Comparison of ENCODE assay signal across 20 cellular contexts in the genomic region with DNA sequence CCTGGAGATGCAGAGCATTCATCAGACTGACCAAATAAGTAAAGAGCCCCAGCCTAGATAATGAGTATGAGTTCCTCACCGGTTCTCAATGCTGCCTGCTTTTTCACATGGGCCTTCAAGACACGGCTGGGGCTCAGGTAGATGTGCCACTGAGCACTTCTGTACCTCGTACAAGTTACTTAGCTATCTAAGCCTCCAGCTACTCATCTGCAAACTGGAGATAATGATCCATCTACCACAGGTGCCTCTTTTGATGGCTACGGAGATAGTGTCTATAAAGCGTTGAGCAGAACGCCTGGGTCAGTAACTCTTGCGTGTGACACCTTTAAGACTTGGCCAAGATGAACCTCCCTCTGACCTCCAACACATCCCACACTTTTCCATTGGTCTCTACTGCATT. TPM values are rescaled to one million over a fixed set of nuclear protein-coding genes. Genes with fewer than 3 reads are reported as not detected.
A peak's percentile ranks its signal among the peaks of the same experiment; 100 is the strongest.
DNase-seq lines count a peak whose midpoint lies in the region; ATAC-seq and TF ChIP-seq lines count a peak whose summit lies in the region.
"Had no signal": no experiment of that assay in that cellular context is flagged by ENCODE, and none has a peak within 500 bp of the region (broad histone marks: within the 10 kb centered on the region; RNA-seq: fewer than 3 reads in every experiment).

No MANE protein-coding gene starts in this region.

- H3K9me3 Mint-ChIP-seq in CD4-positive, CD25-positive, alpha-beta regulatory T cell: no peaks in the 10 kb centered on the region
- H3K9me3 Mint-ChIP-seq in CD4-positive, alpha-beta memory T cell: peaks cover 0 to 3% (median 0%) of the 10 kb centered on the region in 8 donors
- H3K9me3 Mint-ChIP-seq in activated T-cell treated with anti-CD3 and anti-CD28 coated beads, Interleukin-2, amount 50 U/mL, for 72 hours: peaks cover 1 to 4% of the 10 kb centered on the region in 2 donors
- H3K9me3 Mint-ChIP-seq in endodermal cell: peaks cover 8% of the 10 kb centered on the region
- H3K9me3 Mint-ChIP-seq: IgD-negative memory B cell had no signal

- H3K4me3 ChIP-seq in CD4-positive, CD25-positive, alpha-beta regulatory T cell (ENCODE audit: low read depth, low read length): peak overlapping the region; percentile 71
- peak overlapping the region in 1 of 2 donors; percentile 42 for H3K4me3 ChIP-seq in CD4-positive, alpha-beta memory T cell (ENCODE audit: low read length in 2 of 2)
- H3K4me3 ChIP-seq in endodermal cell (ENCODE audit: low read length): no peak overlapping the region
- H3K4me3 ChIP-seq: body of pancreas, coronary artery, upper lobe of right lung had no signal

- peak overlapping the region; percentile 72 for H3K27ac ChIP-seq in CD4-positive, CD25-positive, alpha-beta regulatory T cell (ENCODE audit: insufficient read depth, low read length, poor library complexity, severe bottlenecking)
- peak overlapping the region; percentile 61 for H3K27ac ChIP-seq in CD4-positive, alpha-beta memory T cell (ENCODE audit: low read depth, low read length)
- no peak overlapping the region for H3K27ac ChIP-seq in endodermal cell (ENCODE audit: low read depth, low read length)
- H3K27ac ChIP-seq: body of pancreas, coronary artery, upper lobe of right lung had no signal

- H3K27me3 ChIP-seq in CD4-positive, CD25-positive, alpha-beta regulatory T cell (ENCODE audit: control insufficient read depth, insufficient read depth, low read length): no peaks in the 10 kb centered on the region
- H3K27me3 ChIP-seq in CD4-positive, alpha-beta memory T cell (ENCODE audit: insufficient read depth, low read length): no peaks in the 10 kb centered on the region
- no peaks in the 10 kb centered on the region for H3K27me3 ChIP-seq in endodermal cell (ENCODE audit: control insufficient read depth, insufficient read depth, low read length, poor library complexity, severe bottlenecking)
- H3K27me3 ChIP-seq: body of pancreas, upper lobe of right lung had no signal

- H3K4me3 Mint-ChIP-seq in CD4-positive, CD25-positive, alpha-beta regulatory T cell: peak overlapping the region; percentile 34 to 72 (median 59)
- peak overlapping the region; percentile 61 to 76 (median 68) for H3K4me3 Mint-ChIP-seq in CD4-positive, alpha-beta memory T cell
- H3K4me3 Mint-ChIP-seq in activated T-cell treated with anti-CD3 and anti-CD28 coated beads, Interleukin-2, amount 50 U/mL, for 72 hours: peak overlapping the region; percentile 49 to 53
- no peak overlapping the region for H3K4me3 Mint-ChIP-seq in endodermal cell
- H3K4me3 Mint-ChIP-seq: nephron had no signal

- H3K9me3 ChIP-seq in CD4-positive, CD25-positive, alpha-beta regulatory T cell (ENCODE audit: control insufficient read depth in 2 of 2, low read length in 2 of 2): no peaks in the 10 kb centered on the region
- no peaks in the 10 kb centered on the region for H3K9me3 ChIP-seq in CD4-positive, alpha-beta memory T cell (ENCODE audit: control insufficient read depth in 1 of 2, low read length in 2 of 2)
- peaks cover 21% of the 10 kb centered on the region for H3K9me3 ChIP-seq in endodermal cell (ENCODE audit: control insufficient read depth, low read length)
- H3K9me3 ChIP-seq: body of pancreas, upper lobe of right lung had no signal

- CTCF ChIA-PET in CD4-positive, alpha-beta memory T cell (lab: Charles Lee; ENCODE audit: partially characterized antibody): interaction anchor here (0.7 to 2.6 kb wide), 12 partner anchors 9 to 67 kb away, joined by 3 to 12 read pairs (median 4); no protein-coding TSS in a partner anchor

- no peak for TF ChIP-seq CTCF in endodermal cell (conservative IDR thresholded peaks at IDR 0.05)
- TF ChIP-seq CTCF in GM20000 (IDR thresholded peaks at IDR 0.05; ENCODE audit: extremely low read depth, missing control alignments): no peak

- WGBS in endodermal cell (ENCODE audit: insufficient coverage in 1 of 2, insufficient read length in 1 of 2), 2 experiments: 96 to 100% methylated on average over 3 to 7 of the region's 7 CpGs

- H3K4me1 Mint-ChIP-seq in CD4-positive, CD25-positive, alpha-beta regulatory T cell: peaks cover 32 to 80% (median 48%) of the 10 kb centered on the region in 4 donors
- H3K4me1 Mint-ChIP-seq in CD4-positive, alpha-beta memory T cell: peaks cover 40 to 75% (median 61%) of the 10 kb centered on the region in 4 donors
- H3K4me1 Mint-ChIP-seq in activated T-cell treated with anti-CD3 and anti-CD28 coated beads, Interleukin-2, amount 50 U/mL, for 72 hours (ENCODE audit: low read depth): peaks cover 40% of the 10 kb centered on the region
- peaks cover 18% of the 10 kb centered on the region for H3K4me1 Mint-ChIP-seq in endodermal cell

- H3K27me3 Mint-ChIP-seq in CD4-positive, CD25-positive, alpha-beta regulatory T cell: no peaks in the 10 kb centered on the region
- H3K27me3 Mint-ChIP-seq in CD4-positive, alpha-beta memory T cell: no peaks in the 10 kb centered on the region
- H3K27me3 Mint-ChIP-seq in activated T-cell treated with anti-CD3 and anti-CD28 coated beads, Interleukin-2, amount 50 U/mL, for 72 hours (ENCODE audit: low read depth): no peaks in the 10 kb centered on the region
- no peaks in the 10 kb centered on the region for H3K27me3 Mint-ChIP-seq in endodermal cell (ENCODE audit: insufficient read depth)
- H3K27me3 Mint-ChIP-seq: IgD-negative memory B cell had no signal

- H3K9ac ChIP-seq in endodermal cell (ENCODE audit: extremely low read depth, low read length, poor library complexity, severe bottlenecking): no peak overlapping the region

- H3K4me1 ChIP-seq in CD4-positive, CD25-positive, alpha-beta regulatory T cell (ENCODE audit: control insufficient read depth, insufficient read depth, low read length, poor library complexity, severe bottlenecking): peaks cover 46% of the 10 kb centered on the region
- H3K4me1 ChIP-seq in CD4-positive, alpha-beta memory T cell (ENCODE audit: insufficient read depth, low read length): peaks cover 63% of the 10 kb centered on the region
- peaks cover 8% of the 10 kb centered on the region for H3K4me1 ChIP-seq in endodermal cell (ENCODE audit: control insufficient read depth, insufficient read depth, low read length)
- H3K4me1 ChIP-seq: body of pancreas, upper lobe of right lung had no signal

- intact Hi-C loops in CD4-positive, alpha-beta memory T cell (cut with micrococcal nuclease): loop anchor here (1.0 to 5.0 kb wide), 3 partner anchors 13 to 67 kb away; no protein-coding TSS in a partner anchor

- peak overlapping the region; percentile 75 to 94 (median 87) for H3K27ac Mint-ChIP-seq in CD4-positive, CD25-positive, alpha-beta regulatory T cell
- peak overlapping the region; percentile 81 to 98 (median 86) for H3K27ac Mint-ChIP-seq in CD4-positive, alpha-beta memory T cell
- H3K27ac Mint-ChIP-seq in activated T-cell treated with anti-CD3 and anti-CD28 coated beads, Interleukin-2, amount 50 U/mL, for 72 hours: peak overlapping the region; percentile 75
- peak overlapping the region; percentile 48 for H3K27ac Mint-ChIP-seq in endodermal cell
- H3K27ac Mint-ChIP-seq: nephron had no signal

- peak; percentile 24 to 57 (median 44) for DNase-seq in CD4-positive, CD25-positive, alpha-beta regulatory T cell
- DNase-seq in CD4-positive, alpha-beta memory T cell: peak in 3 of 5 donors; percentile 37 to 61 (median 50)
- DNase-seq in activated T-cell treated with anti-CD3 and anti-CD28 coated beads, Interleukin-2, amount 50 U/mL, for 72 hours: peak in 1 of 2 donors; percentile 28
- DNase-seq in endodermal cell: no peak
- no peak for DNase-seq in GM20000 (ENCODE audit: low spot score)
- DNase-seq in NCI-H446 (lab: John Stamatoyannopoulos, UW): no peak
- no peak for DNase-seq in DMS 273 treated with DMSO at 0.1 percent for 48 hours (lab: John Stamatoyannopoulos, UW)
- DNase-seq: body of pancreas, DMS79 treated with DMSO at 0.1 percent for 48 hours, head of caudate nucleus, left cardiac atrium, NCI-H187 treated with DMSO at 0.1 percent for 48 hours, NCI-H2227 treated with DMSO at 0.1 percent for 48 hours, NCI-H82, OCI-M1, SHP77, upper lobe of right lung had no signal

- ATAC-seq in CD4-positive, CD25-positive, alpha-beta regulatory T cell (ENCODE audit: low read depth in 2 of 2): peak; percentile 35 to 66
- ATAC-seq in activated T-cell treated with anti-CD3 and anti-CD28 coated beads, Interleukin-2, amount 50 U/mL, for 72 hours (replicated peaks in 1 of 2): peak; percentile 77 to 80
- ATAC-seq: body of pancreas, left cardiac atrium, upper lobe of right lung had no signal

- POLR2A ChIA-PET in CD4-positive, alpha-beta memory T cell (lab: Charles Lee; ENCODE audit: partially characterized antibody): interaction anchor here (0.9 to 5.7 kb wide), 25 partner anchors 9 to 65 kb away, joined by 3 to 47 read pairs (median 7); a partner anchor contains a TSS

- peaks cover 14% of the 10 kb centered on the region for H3K36me3 ChIP-seq in CD4-positive, CD25-positive, alpha-beta regulatory T cell (ENCODE audit: control insufficient read depth, insufficient read depth, low read length)
- peaks cover 17% of the 10 kb centered on the region for H3K36me3 ChIP-seq in CD4-positive, alpha-beta memory T cell (ENCODE audit: insufficient read depth, low read length)
- peaks cover 53% of the 10 kb centered on the region for H3K36me3 ChIP-seq in endodermal cell (ENCODE audit: control insufficient read depth, insufficient read depth, low read length)

- peaks cover 26% of the 10 kb centered on the region for H3K36me3 Mint-ChIP-seq in CD4-positive, CD25-positive, alpha-beta regulatory T cell
- peaks cover 31 to 35% of the 10 kb centered on the region in 2 donors for H3K36me3 Mint-ChIP-seq in CD4-positive, alpha-beta memory T cell
- H3K36me3 Mint-ChIP-seq in activated T-cell treated with anti-CD3 and anti-CD28 coated beads, Interleukin-2, amount 50 U/mL, for 72 hours (ENCODE audit: insufficient read depth in 2 of 2): peaks cover 16 to 23% of the 10 kb centered on the region in 2 donors
- peaks cover 49% of the 10 kb centered on the region for H3K36me3 Mint-ChIP-seq in endodermal cell (ENCODE audit: low read depth)

RNA-seq across cellular contexts. Expression of a gene that starts 56.3 kb away (rescaled TPM):
- total RNA-seq in CD4-positive, CD25-positive, alpha-beta regulatory T cell: 366 TPM
- polyA plus RNA-seq in CD4-positive, CD25-positive, alpha-beta regulatory T cell: 100 to 1,000 TPM in 1 of 4 donors, 10 to 100 TPM in 3; 80.8 to 109 (median 93.6) TPM
- 100 to 1,000 TPM in 1 of 2 experiments, 10 to 100 TPM in 1; 99.6 to 101 TPM for total RNA-seq in CD4-positive, alpha-beta memory T cell
- polyA plus RNA-seq in CD4-positive, alpha-beta memory T cell: 10 to 100 TPM in 1 of 2 donors, 1 to 10 TPM in 1; 9.9 to 34.7 TPM
- total RNA-seq in activated T-cell treated with anti-CD3 and anti-CD28 coated beads, Interleukin-2, amount 50 U/mL, for 72 hours: 100 to 1,000 TPM in 1 of 2 donors, 10 to 100 TPM in 1; 56.3 to 112 TPM
- total RNA-seq in endodermal cell: under 1 TPM in 1 of 2 donors, not detected in 1; 0.11 TPM
- polyA plus RNA-seq in endodermal cell (2013, experiment 1 of 2): not detected
- 0.08 TPM for polyA plus RNA-seq in endodermal cell (2013, experiment 2 of 2)
- total RNA-seq: body of pancreas had no signal
- polyA plus RNA-seq: IgD-negative memory B cell had no signal

Comparison
In these comparisons a context has a peak if more than half of its experiments do, and no peak if none do; other contexts are left out.
1. DNase-seq: peak in CD4-positive, CD25-positive, alpha-beta regulatory T cell (3 of 3) and CD4-positive, alpha-beta memory T cell (3 of 5); none in endodermal cell (single experiment), GM20000 (single experiment), NCI-H446 (0 of 2) and DMS 273 treated with DMSO at 0.1 percent for 48 hours (single experiment).
2. RNA of a gene that starts 56.3 kb away (total RNA-seq): 366 TPM in CD4-positive, CD25-positive, alpha-beta regulatory T cell (single experiment), 56.3 to 112 TPM in activated T-cell treated with anti-CD3 and anti-CD28 coated beads, Interleukin-2, amount 50 U/mL, for 72 hours and 99.6 to 101 TPM in CD4-positive, alpha-beta memory T cell; 0.11 TPM in endodermal cell; every median in the first group is over 10 times any median in the second.
3. Peak in every context shown above with its lines, with median percentiles within 50 percentile points of each other: H3K27ac Mint-ChIP-seq.